19 cellular contexts compared by ENCODE assay signal in the genomic region with DNA sequence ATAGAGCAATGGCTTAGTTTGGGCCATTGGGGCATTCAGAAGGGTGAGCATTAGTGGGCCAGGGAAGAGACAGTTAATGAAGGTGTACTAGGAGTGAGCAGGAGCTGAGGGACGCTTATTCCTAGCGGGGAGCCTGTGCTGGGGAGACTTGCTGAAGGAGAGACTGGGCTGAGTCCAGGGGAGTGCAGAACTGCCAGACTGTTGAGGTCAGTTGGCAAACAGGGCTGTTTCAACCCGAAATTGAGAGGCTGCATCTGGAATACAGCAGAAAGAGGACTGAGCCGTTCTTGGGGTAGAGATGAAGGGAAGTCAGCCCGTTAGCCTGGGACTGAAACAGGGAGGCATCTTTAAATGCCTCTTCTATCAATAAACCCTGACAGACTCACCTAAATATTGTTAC. TPM values are rescaled to one million over a fixed set of nuclear protein-coding genes. Genes with fewer than 3 reads are reported as not detected.
DNase-seq lines count a peak whose midpoint lies in the region; ATAC-seq and TF ChIP-seq lines count a peak whose summit lies in the region.
"Had no signal": no experiment of that assay in that cellular context is flagged by ENCODE, and none has a peak within 500 bp of the region (broad histone marks: within the 10 kb centered on the region; RNA-seq: fewer than 3 reads in every experiment).

No MANE protein-coding gene starts in this region.

- intact Hi-C loops in head of caudate nucleus (cut with DNase I) = no loop called here

- no peak overlapping the region for H3K4me3 ChIP-seq in MM.1S (ENCODE audit: low read length)
- H3K4me3 ChIP-seq: HAP-1, hepatocyte, SJCRH30, skin epidermis had no signal

- H3K9me3 Mint-ChIP-seq in WTC11 = no peaks in the 10 kb centered on the region
- H3K9me3 Mint-ChIP-seq: natural killer cell treated with Interleukin-12 subunit alpha and Interleukin-12 subunit beta and Interleukin-15 and Interleukin-18, amount 100 ng/mL, for 72 hours had no signal

- no peaks in the 10 kb centered on the region for H3K27me3 ChIP-seq in MM.1S (replicated peaks; ENCODE audit: insufficient read depth, low read length)
- H3K27me3 ChIP-seq: adrenal gland, hepatocyte, SJCRH30 had no signal

- H3K79me2 ChIP-seq in MM.1S (ENCODE audit: low read length) = no peaks in the 10 kb centered on the region

- no peaks in the 10 kb centered on the region for H3K36me3 Mint-ChIP-seq in WTC11
- H3K36me3 Mint-ChIP-seq: natural killer cell treated with Interleukin-12 subunit alpha and Interleukin-12 subunit beta and Interleukin-15 and Interleukin-18, amount 100 ng/mL, for 72 hours had no signal

- TF ChIP-seq CTCF in WTC11 (IDR thresholded peaks at IDR 0.05) (no peak), MM.1S (IDR thresholded peaks at IDR 0.05; ENCODE audit: low read length) (no peak)

- POLR2A ChIA-PET in WTC11 (lab: Charles Lee) = no interaction called here

- H3K36me3 ChIP-seq in MM.1S (replicated peaks; ENCODE audit: insufficient read depth, low read length) = no peaks in the 10 kb centered on the region
- H3K36me3 ChIP-seq: adrenal gland, HAP-1, SJCRH30 had no signal

- H3F3A ChIP-seq in MM.1S (ENCODE audit: insufficient read depth, low read length) = no peaks in the 10 kb centered on the region

- H4K20me1 ChIP-seq in MM.1S (ENCODE audit: insufficient read depth, low read length) = no peaks in the 10 kb centered on the region

- DNase-seq in WTC11 (ENCODE audit: low spot score) (no peak), head of caudate nucleus (peak in 28 of 42 donors; percentile 13 to 62 (median 31)), midbrain (lab: John Stamatoyannopoulos, UW) (peak; percentile 55), NCI-H82 (lab: John Stamatoyannopoulos, UW) (no peak), MM.1S (no peak)
- DNase-seq: activated T-cell treated with anti-CD3 and anti-CD28 coated beads, Interleukin-2, amount 50 U/mL, for 48 hours; cortex of kidney; KBM-7; NCI-H1417 treated with DMSO at 0.1 percent for 48 hours; SJCRH30; stimulated activated naive CD8-positive, alpha-beta T cell treated with anti-CD3 and anti-CD28 coated beads, Interleukin-15, Interleukin-2, amounts not matched to agents 100 U/mL and 50 U/mL, for 24 hours had no signal

- no peak for ATAC-seq in WTC11
- no peak for ATAC-seq in GM21526 (IDR thresholded peaks at IDR 0.05; ENCODE audit: low FRiP score, unreplicated experiment)
- ATAC-seq: natural killer cell treated with Interleukin-12 subunit alpha and Interleukin-12 subunit beta and Interleukin-15 and Interleukin-18, amount 100 ng/mL, for 72 hours; stimulated activated naive CD8-positive, alpha-beta T cell treated with anti-CD3 and anti-CD28 coated beads, Interleukin-15, Interleukin-2, amounts not matched to agents 100 U/mL and 50 U/mL, for 24 hours had no signal

- H3K27ac ChIP-seq in temporal lobe (ENCODE audit: low read depth, low read length) (peak overlapping the region; percentile 48), MM.1S (ENCODE audit: low read length) (no peak overlapping the region)
- H3K27ac ChIP-seq: adrenal gland, C4-2B, hepatocyte, SJCRH30, skin epidermis had no signal

- no peaks in the 10 kb centered on the region for H3K9me3 ChIP-seq in MM.1S (replicated peaks; ENCODE audit: insufficient read depth, low read length)
- H3K9me3 ChIP-seq: adrenal gland, HAP-1, SJCRH30 had no signal

- no peak overlapping the region for H3K9ac ChIP-seq in MM.1S (ENCODE audit: low read length)

- peak overlapping the region; percentile 57 for H3K4me3 Mint-ChIP-seq in WTC11
- H3K4me3 Mint-ChIP-seq: natural killer cell treated with Interleukin-12 subunit alpha and Interleukin-12 subunit beta and Interleukin-15 and Interleukin-18, amount 100 ng/mL, for 72 hours had no signal

- H3K4me1 Mint-ChIP-seq in WTC11 = peaks cover 50% of the 10 kb centered on the region

- H3K4me2 ChIP-seq in MM.1S (ENCODE audit: low read depth, low read length) = no peak overlapping the region

- CTCF ChIA-PET in WTC11 (lab: Charles Lee) = no interaction called here

- H3K4me1 ChIP-seq in MM.1S (ENCODE audit: low read length) = peaks cover 15% of the 10 kb centered on the region
- H3K4me1 ChIP-seq: adrenal gland, HAP-1, SJCRH30 had no signal

- H2AFZ ChIP-seq in MM.1S (ENCODE audit: low read length) = no peak overlapping the region
- H2AFZ ChIP-seq: hepatocyte had no signal

- peak overlapping the region; percentile 98 for H3K27ac Mint-ChIP-seq in WTC11
- H3K27ac Mint-ChIP-seq: natural killer cell treated with Interleukin-12 subunit alpha and Interleukin-12 subunit beta and Interleukin-15 and Interleukin-18, amount 100 ng/mL, for 72 hours had no signal

- no peaks in the 10 kb centered on the region for H3K9me2 ChIP-seq in MM.1S (replicated peaks; ENCODE audit: insufficient read depth, low read length)

- no peaks in the 10 kb centered on the region for H3K27me3 Mint-ChIP-seq in WTC11 (ENCODE audit: low read depth)
- H3K27me3 Mint-ChIP-seq: natural killer cell treated with Interleukin-12 subunit alpha and Interleukin-12 subunit beta and Interleukin-15 and Interleukin-18, amount 100 ng/mL, for 72 hours had no signal

TF ChIP-seq in WTC11, 78 proteins besides CTCF, POLR2A, EP300 and RAD21:
- TF ChIP-seq GTF2I (CRISPR knock-in tag; conservative IDR thresholded peaks at IDR 0.05) (no peak), ZBTB21 (CRISPR knock-in tag; IDR thresholded peaks at IDR 0.05; ENCODE audit: borderline replicate concordance) (0 out of 2 replicates have a peak, but pooled peaks have one; percentile 22)

RNA-seq across cellular contexts. Expression of a gene that starts 33.2 kb away (rescaled TPM):
- total RNA-seq in WTC11 (2021) (43.0 to 50.5 TPM (median 49.5 TPM) in 3 replicates), temporal lobe (26.3 TPM)

Comparison
In these comparisons a context has a peak if more than half of its experiments do, and no peak if none do; other contexts are left out.
1. DNase-seq: peak in head of caudate nucleus (28 of 42) and midbrain (single experiment); none in WTC11 (single experiment), NCI-H82 (single experiment) and MM.1S (single experiment).